15 cellular contexts compared by ENCODE assay signal in the genomic region with DNA sequence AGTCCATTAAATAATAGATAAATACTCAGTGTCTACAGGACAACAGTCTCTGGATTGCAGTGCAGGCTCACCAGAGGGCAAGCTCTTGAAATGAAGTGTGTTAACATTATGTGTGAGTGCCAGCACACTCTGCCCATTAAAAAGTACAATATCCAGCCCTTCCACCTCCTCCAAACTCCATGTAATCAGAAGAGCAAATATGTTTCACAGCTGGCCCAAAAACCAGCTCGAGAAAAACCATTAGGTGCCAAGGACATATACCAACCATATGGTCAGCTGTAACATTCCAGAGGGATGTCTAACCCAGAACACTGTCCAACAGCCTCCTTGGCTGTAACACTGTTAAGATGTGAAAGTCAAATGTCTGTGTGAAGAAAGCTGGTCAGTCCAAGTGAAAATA.
A peak's percentile ranks its signal among the peaks of the same experiment; 100 is the strongest.
DNase-seq lines count a peak whose midpoint lies in the region; FAIRE-seq and TF ChIP-seq lines count a peak whose summit lies in the region.
"Had no signal": no experiment of that assay in that cellular context is flagged by ENCODE, and none has a peak within 500 bp of the region (broad histone marks: within the 10 kb centered on the region; RNA-seq: fewer than 3 reads in every experiment).

No MANE protein-coding gene starts in this region.

- H4K8ac ChIP-seq in mesenchymal stem cell (ENCODE audit: low read length): no peak overlapping the region

- H3K4ac ChIP-seq in mesenchymal stem cell (ENCODE audit: low read depth in 1 of 2, low read length in 2 of 2): no peak overlapping the region

- H3K9me3 ChIP-seq in mammary epithelial cell (replicated peaks; ENCODE audit: insufficient read depth, low read length) (no peaks in the 10 kb centered on the region), mesenchymal stem cell (ENCODE audit: control insufficient read depth, low read length) (no peaks in the 10 kb centered on the region)
- H3K9me3 ChIP-seq: HAP-1, right lobe of liver had no signal

- H3K4me1 ChIP-seq in mammary epithelial cell (ENCODE audit: insufficient read depth, low read length) (no peaks in the 10 kb centered on the region), mesenchymal stem cell (ENCODE audit: control insufficient read depth, insufficient read depth, low read depth, low read length) (no peaks in the 10 kb centered on the region)
- H3K4me1 ChIP-seq: HAP-1, right lobe of liver had no signal

- H3K36me3 ChIP-seq in mammary epithelial cell (ENCODE audit: insufficient read depth, low read length): no peaks in the 10 kb centered on the region
- no peaks in the 10 kb centered on the region for H3K36me3 ChIP-seq in mesenchymal stem cell (ENCODE audit: control insufficient read depth in 1 of 2, insufficient read depth in 2 of 2, low read depth in 1 of 2, low read length in 2 of 2)
- H3K36me3 ChIP-seq: HAP-1, right lobe of liver had no signal

- H3K4me3 ChIP-seq in mammary epithelial cell (replicated peaks in 1 of 3; ENCODE audit: insufficient read depth in 1 of 3, low read depth in 2 of 3, low read length in 3 of 3) (no peak overlapping the region), mesenchymal stem cell (ENCODE audit: insufficient read depth in 1 of 2, low read depth in 1 of 2, low read length in 2 of 2) (no peak overlapping the region)
- H3K4me3 ChIP-seq: HAP-1, right lobe of liver had no signal

- peak; percentile 45 for DNase-seq in ELR (ENCODE audit: low read depth)
- peak; percentile 80 for DNase-seq in LHCN-M2 (ENCODE audit: low read depth)
- peak; percentile 6 for DNase-seq in mammary epithelial cell
- DNase-seq in mesenchymal stem cell: peak; percentile 17
- DNase-seq in GM10266 (ENCODE audit: extremely low spot score): no peak
- no peak for DNase-seq in hypothalamus (lab: John Stamatoyannopoulos, UW)
- DNase-seq in GM12892 (ENCODE audit: insufficient read length): no peak
- DNase-seq: activated CD8-positive, alpha-beta memory T cell treated with anti-CD3 and anti-CD28 coated beads, Interleukin-2, amount 50 U/mL, for 4 hours; activated naive CD4-positive, alpha-beta T cell treated with anti-CD3 and anti-CD28 coated beads, Interleukin-2, amount 10 ng/mL, durations not matched to agents 7 days and 5 days; right lobe of liver; stimulated activated CD4-positive, alpha-beta T cell treated with anti-CD3 and anti-CD28 coated beads, Interleukin-4, amount 100 ng/mL, for 4 hours; SW 1271 had no signal

- H2AFZ ChIP-seq in mammary epithelial cell (ENCODE audit: low read depth, low read length) (no peak overlapping the region), mesenchymal stem cell (ENCODE audit: low read depth, low read length) (no peak overlapping the region)

- no peak for TF ChIP-seq POLR2A in GM12892 (IDR thresholded peaks at IDR 0.05; ENCODE audit: low read depth, low read length)

- H3K14ac ChIP-seq in mesenchymal stem cell (ENCODE audit: low read length in 2 of 2): no peak overlapping the region

- H3K79me2 ChIP-seq in mammary epithelial cell (ENCODE audit: insufficient read depth, low read length): no peaks in the 10 kb centered on the region

- dilution Hi-C loops in mammary epithelial cell (cut with HindIII; ENCODE audit: low sequenced_read_pairs): no loop called here

- intact Hi-C loops in mammary epithelial cell (cut with micrococcal nuclease): loop anchor here (2.0 kb wide), 1 partner anchor 530 kb away; no protein-coding TSS in a partner anchor

- H3K27ac ChIP-seq in mammary epithelial cell (ENCODE audit: insufficient read depth, low read depth, low read length) (no peak overlapping the region), mesenchymal stem cell (ENCODE audit: low read length, poor library complexity, severe bottlenecking) (no peak overlapping the region)
- H3K27ac ChIP-seq: right lobe of liver had no signal

- CTCF ChIA-PET in mammary epithelial cell (lab: Charles Lee; ENCODE audit: low non-redundant PET): no interaction called here

- in situ Hi-C loops in mammary epithelial cell (cut with MboI; ENCODE audit: low sequenced_read_pairs in 2 of 2): loop anchor here in 1 of 2 donors (10.0 kb wide), 1 partner anchor 324 kb away; no protein-coding TSS in a partner anchor

- BruUV-seq in mammary epithelial cell (replicated peaks; lab: Mats Ljungman, UMichigan): no TSS peak

- H3K18ac ChIP-seq in mesenchymal stem cell (ENCODE audit: low read depth in 1 of 2, low read length in 2 of 2): no peak overlapping the region

- H3K27me3 ChIP-seq in mammary epithelial cell (ENCODE audit: insufficient read depth, low read length) (no peaks in the 10 kb centered on the region), mesenchymal stem cell (ENCODE audit: control insufficient read depth in 1 of 2, insufficient read depth in 1 of 2, low read length in 2 of 2) (no peaks in the 10 kb centered on the region)
- H3K27me3 ChIP-seq: right lobe of liver had no signal

- H2BK5ac ChIP-seq in mesenchymal stem cell (ENCODE audit: low read depth, low read length, poor library complexity, severe bottlenecking): no peak overlapping the region

- no peak overlapping the region for H2AK5ac ChIP-seq in mesenchymal stem cell (ENCODE audit: low read length, severe bottlenecking)

- H4K20me1 ChIP-seq in mammary epithelial cell (ENCODE audit: insufficient read depth, low read length): no peaks in the 10 kb centered on the region

- no peak overlapping the region for H4K91ac ChIP-seq in mesenchymal stem cell (ENCODE audit: low read length)

- no peak overlapping the region for H3K23ac ChIP-seq in mesenchymal stem cell (ENCODE audit: low read length in 2 of 2)

- H3K79me1 ChIP-seq in mesenchymal stem cell (replicated peaks; ENCODE audit: low read length, poor library complexity, severe bottlenecking): no peaks in the 10 kb centered on the region

- TF ChIP-seq CTCF in mammary epithelial cell (conservative IDR thresholded peaks at IDR 0.05 in 1 of 2, IDR thresholded peaks at IDR 0.05 in 1 of 2; ENCODE audit: extremely low read depth in 1 of 2, insufficient read depth in 1 of 2, low read depth in 1 of 2, low read length in 2 of 2) (no peak), GM10266 (IDR thresholded peaks at IDR 0.05; ENCODE audit: control insufficient read depth, insufficient read depth, low read depth, missing control alignments) (no peak)

- no peak for FAIRE-seq in GM12892 (lab: Jason Lieb, UNC)
- FAIRE-seq: endometrium, urothelium cell line had no signal

- H2BK15ac ChIP-seq in mesenchymal stem cell (ENCODE audit: low read depth, poor library complexity, severe bottlenecking): no peak overlapping the region

- no peak overlapping the region for H2BK120ac ChIP-seq in mesenchymal stem cell (ENCODE audit: low read depth, low read length)

- H3K9ac ChIP-seq in mammary epithelial cell (ENCODE audit: insufficient read depth, low read length) (no peak overlapping the region), mesenchymal stem cell (ENCODE audit: low read length) (no peak overlapping the region)

- H2BK12ac ChIP-seq in mesenchymal stem cell (ENCODE audit: low read length in 2 of 2): no peak overlapping the region

- 0% methylated on average over 1 of the region's 1 CpG for WGBS in mammary epithelial cell (ENCODE audit: low coverage, missing lambda C conversion rate)
- WGBS in mesenchymal stem cell: 50% methylated on average over 1 of the region's 1 CpG

- H3K4me2 ChIP-seq in mammary epithelial cell (ENCODE audit: insufficient read depth, low read depth, low read length): no peak overlapping the region
- H3K4me2 ChIP-seq in mesenchymal stem cell (ENCODE audit: low read length, poor library complexity, severe bottlenecking): no peak overlapping the region

Comparison
In these comparisons a context has a peak if more than half of its experiments do, and no peak if none do; other contexts are left out.
1. DNase-seq: peak in ELR (single experiment), LHCN-M2 (single experiment), mammary epithelial cell (single experiment) and mesenchymal stem cell (single experiment); none in GM10266 (single experiment), hypothalamus (0 of 51) and GM12892 (single experiment).